Comparison of ENCODE assay signal across 22 cellular contexts in genomic region chr9:135422340-135422944, GRCh38.
"Had no signal": no experiment of that assay in that cellular context is flagged by ENCODE, and none has a peak within 500 bp of the region (broad histone marks: within the 10 kb centered on the region; RNA-seq: fewer than 3 reads in every experiment).

No MANE protein-coding gene starts in this region.

- H3K9me3 Mint-ChIP-seq: activated CD4-positive, alpha-beta T cell treated with anti-CD3 and anti-CD28 coated beads, Interleukin-2, amount 10 ng/mL, durations not matched to agents 24 days and 14 days had no signal

- H3K4me2 ChIP-seq: KMS-11 had no signal

- H3K9me3 ChIP-seq: breast epithelium had no signal

- DNase-seq: activated B cell treated with CpG ODN at 0.5 μM for 24 hours; activated CD4-positive, alpha-beta T cell treated with anti-CD3 and anti-CD28 coated beads for 1 hour; activated CD4-positive, alpha-beta T cell treated with anti-CD3 and anti-CD28 coated beads, Interleukin-2, amount 10 ng/mL, durations not matched to agents 24 days and 14 days; activated CD4-positive, alpha-beta T cell treated with anti-CD3 and anti-CD28 coated beads, Interleukin-2, amount 50 U/mL, for 48 hours; activated CD8-positive, alpha-beta memory T cell treated with anti-CD3 and anti-CD28 coated beads, Interleukin-2, amount 10 ng/mL, durations not matched to agents 7 days and 5 days; activated effector memory CD4-positive, alpha-beta T cell treated with anti-CD3 and anti-CD28 coated beads, Interleukin-2, amount 50 U/mL, for 16 hours; activated naive CD4-positive, alpha-beta T cell treated with Interleukin-2 at 50 U/mL for 16 hours; activated naive CD8-positive, alpha-beta T cell treated with anti-CD3 and anti-CD28 coated beads for 36 hours; activated T-cell treated with anti-CD3 and anti-CD28 coated beads, Interleukin-2, amount 50 U/mL, for 4 hours; central memory CD4-positive, alpha-beta T cell; NCI-H1092; NCI-H1417; NCI-H1930; NCI-H2107; NCI-H2171 treated with DMSO at 0.1 percent for 48 hours; NCI-H510A treated with DMSO at 0.1 percent for 48 hours; NCI-H69; SIG-M5; T-helper 2 cell; T1000 had no signal

- H3K36me3 Mint-ChIP-seq: activated CD8-positive, alpha-beta memory T cell treated with anti-CD3 and anti-CD28 coated beads, Interleukin-2, amount 10 ng/mL, durations not matched to agents 7 days and 5 days; activated naive CD8-positive, alpha-beta T cell treated with anti-CD3 and anti-CD28 coated beads for 36 hours had no signal

- ATAC-seq: activated CD8-positive, alpha-beta memory T cell treated with anti-CD3 and anti-CD28 coated beads, Interleukin-2, amount 10 ng/mL, durations not matched to agents 7 days and 5 days; activated T-cell treated with anti-CD3 and anti-CD28 coated beads, Interleukin-2, amount 50 U/mL, for 4 hours had no signal

- H3K27me3 ChIP-seq: breast epithelium had no signal

- H3K27ac ChIP-seq: breast epithelium, KMS-11 had no signal

- H3K27ac Mint-ChIP-seq: activated B cell treated with CpG ODN at 0.5 μM for 24 hours; activated CD4-positive, alpha-beta T cell treated with anti-CD3 and anti-CD28 coated beads, Interleukin-2, amount 10 ng/mL, durations not matched to agents 24 days and 14 days; activated CD8-positive, alpha-beta memory T cell treated with anti-CD3 and anti-CD28 coated beads, Interleukin-2, amount 10 ng/mL, durations not matched to agents 7 days and 5 days; activated naive CD8-positive, alpha-beta T cell treated with anti-CD3 and anti-CD28 coated beads for 36 hours had no signal

- H3K27me3 Mint-ChIP-seq: activated CD4-positive, alpha-beta T cell treated with anti-CD3 and anti-CD28 coated beads, Interleukin-2, amount 10 ng/mL, durations not matched to agents 24 days and 14 days; activated CD8-positive, alpha-beta memory T cell treated with anti-CD3 and anti-CD28 coated beads, Interleukin-2, amount 10 ng/mL, durations not matched to agents 7 days and 5 days had no signal

- H3K9ac ChIP-seq: KMS-11 had no signal

- H3K4me3 Mint-ChIP-seq: activated B cell treated with CpG ODN at 0.5 μM for 24 hours; activated CD4-positive, alpha-beta T cell treated with anti-CD3 and anti-CD28 coated beads, Interleukin-2, amount 10 ng/mL, durations not matched to agents 24 days and 14 days; activated CD8-positive, alpha-beta memory T cell treated with anti-CD3 and anti-CD28 coated beads, Interleukin-2, amount 10 ng/mL, durations not matched to agents 7 days and 5 days; activated naive CD8-positive, alpha-beta T cell treated with anti-CD3 and anti-CD28 coated beads for 36 hours; activated T-cell treated with anti-CD3 and anti-CD28 coated beads, Interleukin-2, amount 50 U/mL, for 4 hours had no signal

- H3K4me3 ChIP-seq: breast epithelium had no signal

- H3K36me3 ChIP-seq: breast epithelium had no signal

- H3K4me1 ChIP-seq: breast epithelium had no signal

- H3K4me1 Mint-ChIP-seq: activated B cell treated with CpG ODN at 0.5 μM for 24 hours; activated CD4-positive, alpha-beta T cell treated with anti-CD3 and anti-CD28 coated beads, Interleukin-2, amount 10 ng/mL, durations not matched to agents 24 days and 14 days; activated CD8-positive, alpha-beta memory T cell treated with anti-CD3 and anti-CD28 coated beads, Interleukin-2, amount 10 ng/mL, durations not matched to agents 7 days and 5 days; activated naive CD8-positive, alpha-beta T cell treated with anti-CD3 and anti-CD28 coated beads for 36 hours had no signal
